Comparison of ENCODE assay signal across 13 cellular contexts in the genomic region with DNA sequence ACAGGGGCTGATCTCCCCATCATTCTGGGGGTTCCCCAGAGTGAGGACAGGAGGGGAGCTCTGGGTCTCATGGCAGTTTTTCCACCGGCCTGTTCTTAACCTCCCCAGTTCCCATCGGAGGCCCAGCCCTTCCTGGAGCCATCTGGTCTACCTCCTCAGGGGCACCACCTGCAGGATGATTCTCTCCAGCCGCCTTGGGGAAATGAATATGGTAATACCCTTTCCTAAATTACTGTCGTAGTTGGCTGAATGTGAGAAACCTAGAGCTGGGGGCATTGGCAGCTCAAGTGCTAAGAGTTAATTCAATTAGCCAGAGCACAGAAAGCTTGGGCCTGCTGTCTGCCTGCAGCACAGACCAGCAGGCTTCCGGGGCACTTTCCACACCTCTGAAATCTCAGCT.
A peak's percentile ranks its signal among the peaks of the same experiment; 100 is the strongest.
DNase-seq lines count a peak whose midpoint lies in the region; ATAC-seq and TF ChIP-seq lines count a peak whose summit lies in the region.
"Had no signal": no experiment of that assay in that cellular context is flagged by ENCODE, and none has a peak within 500 bp of the region (broad histone marks: within the 10 kb centered on the region; RNA-seq: fewer than 3 reads in every experiment).

No MANE protein-coding gene starts in this region.

- TF ChIP-seq CTCF in WERI-Rb-1 (IDR thresholded peaks at IDR 0.05; ENCODE audit: low read depth, low read length) (peak; percentile 58), gastroesophageal sphincter (IDR thresholded peaks at IDR 0.05) (no peak)

- H3K9ac ChIP-seq in HUES48 (ENCODE audit: low read depth, low read length) (no peak overlapping the region), mesendoderm (ENCODE audit: low read length) (peak overlapping the region; percentile 6)

- TF ChIP-seq POLR2A in gastroesophageal sphincter (IDR thresholded peaks at IDR 0.05), result no peak

- no peak for TF ChIP-seq EP300 in gastroesophageal sphincter (IDR thresholded peaks at IDR 0.05)

- H3K9me3 ChIP-seq in HUES48 (ENCODE audit: control insufficient read depth, insufficient read depth, low read length) (no peaks in the 10 kb centered on the region), WERI-Rb-1 (ENCODE audit: severe bottlenecking) (no peaks in the 10 kb centered on the region), gastroesophageal sphincter (peaks cover 0 to 19% (median 0%) of the 10 kb centered on the region in 3 donors)
- H3K9me3 ChIP-seq: A549 had no signal

- H2BK5ac ChIP-seq in mesendoderm (ENCODE audit: low read length), result no peak overlapping the region

- DNase-seq in NCI-H2171 treated with DMSO at 0.1 percent for 48 hours (lab: John Stamatoyannopoulos, UW), result peak; percentile 3
- no peak for DNase-seq in NCI-H2171 (lab: John Stamatoyannopoulos, UW)
- DNase-seq in WERI-Rb-1, result peak; percentile 87
- DNase-seq in mesendoderm, result peak; percentile 96
- DNase-seq in dedifferentiated amniotic fluid mesenchymal stem cell (ENCODE audit: extremely low spot score), result no peak
- DNase-seq: activated CD4-positive, alpha-beta T cell treated with anti-CD3 and anti-CD28 coated beads, Interleukin-2, amount 50 U/mL, for 4 hours; NCI-H446; nucleus accumbens had no signal

- no peaks in the 10 kb centered on the region for H3K36me3 ChIP-seq in HUES48 (ENCODE audit: control insufficient read depth, insufficient read depth, low read length)
- H3K36me3 ChIP-seq in WERI-Rb-1, result no peaks in the 10 kb centered on the region
- H3K36me3 ChIP-seq in mesendoderm (ENCODE audit: control insufficient read depth, insufficient read depth, low read length), result no peaks in the 10 kb centered on the region
- no peaks in the 10 kb centered on the region for H3K36me3 ChIP-seq in gastroesophageal sphincter

- peak overlapping the region; percentile 79 for H3K56ac ChIP-seq in mesendoderm (ENCODE audit: low read length)

- no peaks in the 10 kb centered on the region for H3K79me2 ChIP-seq in mesendoderm (ENCODE audit: control insufficient read depth, insufficient read depth, low read length)

- H3K79me1 ChIP-seq in mesendoderm (ENCODE audit: low read length), result no peaks in the 10 kb centered on the region

- H3K4me1 ChIP-seq in HUES48 (ENCODE audit: control insufficient read depth, insufficient read depth, low read length) (peaks cover 8% of the 10 kb centered on the region; the same call in 1 of the 2 replicates), mesendoderm (ENCODE audit: control insufficient read depth, low read depth, low read length) (peaks cover 9% of the 10 kb centered on the region), gastroesophageal sphincter (no peaks in the 10 kb centered on the region)
- H3K4me1 ChIP-seq: A549 had no signal

- H2AK5ac ChIP-seq in mesendoderm (ENCODE audit: low read length), result no peak overlapping the region

- H4K8ac ChIP-seq in mesendoderm (ENCODE audit: low read depth, low read length), result no peak overlapping the region

- WGBS in mesendoderm (ENCODE audit: extremely low coverage, insufficient coverage, low lambda C conversion rate), result no CpG with 5 or more reads among the region's 5 CpGs
- WGBS in gastroesophageal sphincter (ENCODE audit: low coverage in 1 of 2), 2 donors, result 27 to 92% methylated on average over 2 of the region's 5 CpGs

- ATAC-seq in gastroesophageal sphincter (no peak), GM18907 (IDR thresholded peaks at IDR 0.05; ENCODE audit: unreplicated experiment) (no peak)
- ATAC-seq: activated T-cell treated with anti-CD3 and anti-CD28 coated beads, Interleukin-2, amount 50 U/mL, for 72 hours had no signal

- H3K27me3 ChIP-seq in HUES48 (ENCODE audit: control insufficient read depth, insufficient read depth, low read length) (no peaks in the 10 kb centered on the region; the same call in 1 of the 2 replicates), WERI-Rb-1 (ENCODE audit: insufficient read depth, low read depth, severe bottlenecking) (no peaks in the 10 kb centered on the region), mesendoderm (ENCODE audit: insufficient read depth, low read length, poor library complexity) (no peaks in the 10 kb centered on the region), gastroesophageal sphincter (peaks cover 84% of the 10 kb centered on the region)

- H3K4me2 ChIP-seq in mesendoderm (ENCODE audit: low read length), result no peak overlapping the region
- H3K4me2 ChIP-seq: A549 had no signal

- H4K5ac ChIP-seq in mesendoderm (ENCODE audit: low read length), result no peak overlapping the region

- H3K18ac ChIP-seq in mesendoderm (ENCODE audit: low read length), result no peak overlapping the region

- H3K23ac ChIP-seq in mesendoderm (ENCODE audit: low read length), result no peak overlapping the region

- H3K27ac ChIP-seq in HUES48 (ENCODE audit: low read depth, low read length), result peak overlapping the region; percentile 21
- peak overlapping the region; percentile 77 for H3K27ac ChIP-seq in WERI-Rb-1
- no peak overlapping the region for H3K27ac ChIP-seq in mesendoderm (ENCODE audit: low read depth, low read length)
- H3K27ac ChIP-seq in gastroesophageal sphincter, result no peak overlapping the region
- H3K27ac ChIP-seq: A549 had no signal

- H3K4me3 ChIP-seq in HUES48 (ENCODE audit: low read depth, low read length), result no peak overlapping the region
- no peak overlapping the region for H3K4me3 ChIP-seq in WERI-Rb-1 (ENCODE audit: low read depth, low read length)
- H3K4me3 ChIP-seq in mesendoderm (ENCODE audit: low read length), result no peak overlapping the region
- H3K4me3 ChIP-seq in gastroesophageal sphincter, result no peak overlapping the region
- H3K4me3 ChIP-seq: A549 had no signal

- H2BK15ac ChIP-seq in mesendoderm (replicated peaks; ENCODE audit: low read depth), result no peak overlapping the region

- H2BK120ac ChIP-seq in mesendoderm (ENCODE audit: low read depth, low read length), result no peak overlapping the region

- no peak overlapping the region for H3K4ac ChIP-seq in mesendoderm (ENCODE audit: low read depth, low read length)

Comparison
In these comparisons a context has a peak if more than half of its experiments do, and no peak if none do; other contexts are left out.
1. DNase-seq: peak in NCI-H2171 treated with DMSO at 0.1 percent for 48 hours (single experiment), WERI-Rb-1 (single experiment) and mesendoderm (single experiment); none in NCI-H2171 (single experiment) and dedifferentiated amniotic fluid mesenchymal stem cell (single experiment).
2. H3K27ac ChIP-seq: peak in HUES48 (single experiment) and WERI-Rb-1 (single experiment); none in mesendoderm (single experiment) and gastroesophageal sphincter (0 of 4).